In the genomic region with DNA sequence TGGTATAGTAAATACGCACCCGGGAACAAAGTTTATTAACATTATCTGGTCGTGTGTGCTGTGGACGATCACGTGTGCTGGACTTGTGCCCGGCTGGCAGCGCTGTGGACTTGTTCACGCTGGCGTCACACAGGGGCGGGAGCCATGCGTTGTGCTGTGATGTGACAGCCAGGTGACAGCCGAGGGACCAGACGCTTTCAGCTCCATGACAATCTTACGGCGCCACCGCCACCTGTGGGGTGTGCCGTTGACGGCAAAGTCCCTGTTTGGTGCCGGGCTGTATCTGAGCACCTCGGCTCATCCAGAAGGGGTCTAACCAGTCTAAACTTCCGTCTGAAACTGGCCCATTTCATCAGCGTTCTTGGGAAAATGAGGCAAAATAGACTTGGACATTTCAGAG, we compare ENCODE assay signal across 11 cellular contexts. TPM values are rescaled to one million over a fixed set of nuclear protein-coding genes. Genes with fewer than 3 reads are reported as not detected.
A peak's percentile ranks its signal among the peaks of the same experiment; 100 is the strongest.
DNase-seq lines count a peak whose midpoint lies in the region; ATAC-seq and TF ChIP-seq lines count a peak whose summit lies in the region.
"Had no signal": no experiment of that assay in that cellular context is flagged by ENCODE, and none has a peak within 500 bp of the region (broad histone marks: within the 10 kb centered on the region; RNA-seq: fewer than 3 reads in every experiment).

No MANE protein-coding gene starts in this region.

- peak overlapping the region in 2 of 5 experiments; percentile 33 to 54 for H3K4me3 Mint-ChIP-seq in brain
- H3K4me3 Mint-ChIP-seq: naive thymus-derived CD8-positive, alpha-beta T cell had no signal

- TF ChIP-seq POLR2A in erythroblast (IDR thresholded peaks at IDR 0.05; ENCODE audit: low read length) (no peak), GM18505 (IDR thresholded peaks at IDR 0.05; ENCODE audit: borderline replicate concordance, extremely low read depth, insufficient read depth, insufficient read length) (no peak)

- H3K36me3 ChIP-seq in liver (ENCODE audit: control insufficient read depth in 4 of 4, insufficient read depth in 3 of 4, low read depth in 1 of 4, low read length in 3 of 4), result no peaks in the 10 kb centered on the region

- H3K9me3 Mint-ChIP-seq in brain, result peaks cover 0 to 4% (median 0%) of the 10 kb centered on the region in 5 experiments
- H3K9me3 Mint-ChIP-seq: naive thymus-derived CD8-positive, alpha-beta T cell had no signal

- peaks cover 0 to 10% (median 6%) of the 10 kb centered on the region in 4 donors for H3K4me1 ChIP-seq in liver (ENCODE audit: control insufficient read depth in 4 of 4, insufficient read depth in 4 of 4, low read length in 3 of 4)

- H3K36me3 Mint-ChIP-seq in brain, result no peaks in the 10 kb centered on the region
- H3K36me3 Mint-ChIP-seq: naive thymus-derived CD8-positive, alpha-beta T cell had no signal

- TF ChIP-seq RAD21 in liver (IDR thresholded peaks at IDR 0.05), result peak; percentile 31 to 45

- 38% methylated on average over 22 of the region's 22 CpGs for WGBS in liver

- H3K27ac ChIP-seq in liver (ENCODE audit: low read depth in 1 of 2, low read length in 2 of 2) (peak overlapping the region; percentile 49 to 58), substantia nigra (ENCODE audit: low read depth, low read length, poor library complexity, severe bottlenecking) (peak overlapping the region; percentile 98)

- no peaks in the 10 kb centered on the region for H3K27me3 Mint-ChIP-seq in brain

- no peak for TF ChIP-seq CTCF in brain (conservative IDR thresholded peaks at IDR 0.05)
- TF ChIP-seq CTCF in liver (IDR thresholded peaks at IDR 0.05; ENCODE audit: low read depth, low read length, missing input control), result peak; percentile 6

- H3K9ac ChIP-seq in liver (ENCODE audit: low read depth in 1 of 2, low read length in 2 of 2), result peak overlapping the region in 1 of 2 donors; percentile 33

- DNase-seq in NCI-H1105 treated with DMSO at 0.1 percent for 48 hours (lab: John Stamatoyannopoulos, UW) (peak; percentile 81), substantia nigra (lab: John Stamatoyannopoulos, UW) (peak in 47 of 49 donors; percentile 24 to 89 (median 66)), kidney glomerular epithelial cell (lab: John Stamatoyannopoulos, UW) (no peak), erythroblast (lab: John Stamatoyannopoulos, UW) (no peak)
- DNase-seq: activated CD4-positive, alpha-beta T cell treated with anti-CD3 and anti-CD28 coated beads for 48 hours; Kasumi-1 had no signal

- H3K27me3 ChIP-seq in liver (ENCODE audit: control insufficient read depth in 4 of 4, insufficient read depth in 4 of 4, low read length in 3 of 4), result no peaks in the 10 kb centered on the region

- peaks cover 62% of the 10 kb centered on the region for H3K4me1 Mint-ChIP-seq in brain

- H3K27ac Mint-ChIP-seq in brain, result peak overlapping the region in 4 of 5 experiments; percentile 14 to 91 (median 74)

- no peaks in the 10 kb centered on the region for H3K9me3 ChIP-seq in liver (ENCODE audit: control insufficient read depth in 4 of 4, low read length in 3 of 4)

- ATAC-seq in HG03520 (IDR thresholded peaks at IDR 0.05; ENCODE audit: unreplicated experiment) (no peak), GM18505 (IDR thresholded peaks at IDR 0.05; ENCODE audit: unreplicated experiment) (no peak)
- ATAC-seq: naive thymus-derived CD8-positive, alpha-beta T cell had no signal

- no peak overlapping the region for H3K4me3 ChIP-seq in liver (ENCODE audit: low read depth in 1 of 3, low read length in 3 of 3)

TF ChIP-seq in liver, 16 proteins besides CTCF, POLR2A, EP300 and RAD21:
- TF ChIP-seq EGR1 (IDR thresholded peaks at IDR 0.05; ENCODE audit: low read depth in 2 of 2), result no peak
- peak; percentile 24 to 84 for TF ChIP-seq RXRA (IDR thresholded peaks at IDR 0.05)
- no peak for TF ChIP-seq HNF4G (IDR thresholded peaks at IDR 0.05)
- no peak for TF ChIP-seq TAF1 (conservative IDR thresholded peaks at IDR 0.05)
- peak; percentile 64 to 84 for TF ChIP-seq HNF4A (conservative IDR thresholded peaks at IDR 0.05)
- peak; percentile 13 for TF ChIP-seq SP1 (IDR thresholded peaks at IDR 0.05)
- no peak for TF ChIP-seq GABPA (IDR thresholded peaks at IDR 0.05 in 1 of 2, conservative IDR thresholded peaks at IDR 0.05 in 1 of 2)
- TF ChIP-seq JUND (IDR thresholded peaks at IDR 0.05), result peak in 1 of 2 donors; percentile 41
- TF ChIP-seq, protein P1, sequence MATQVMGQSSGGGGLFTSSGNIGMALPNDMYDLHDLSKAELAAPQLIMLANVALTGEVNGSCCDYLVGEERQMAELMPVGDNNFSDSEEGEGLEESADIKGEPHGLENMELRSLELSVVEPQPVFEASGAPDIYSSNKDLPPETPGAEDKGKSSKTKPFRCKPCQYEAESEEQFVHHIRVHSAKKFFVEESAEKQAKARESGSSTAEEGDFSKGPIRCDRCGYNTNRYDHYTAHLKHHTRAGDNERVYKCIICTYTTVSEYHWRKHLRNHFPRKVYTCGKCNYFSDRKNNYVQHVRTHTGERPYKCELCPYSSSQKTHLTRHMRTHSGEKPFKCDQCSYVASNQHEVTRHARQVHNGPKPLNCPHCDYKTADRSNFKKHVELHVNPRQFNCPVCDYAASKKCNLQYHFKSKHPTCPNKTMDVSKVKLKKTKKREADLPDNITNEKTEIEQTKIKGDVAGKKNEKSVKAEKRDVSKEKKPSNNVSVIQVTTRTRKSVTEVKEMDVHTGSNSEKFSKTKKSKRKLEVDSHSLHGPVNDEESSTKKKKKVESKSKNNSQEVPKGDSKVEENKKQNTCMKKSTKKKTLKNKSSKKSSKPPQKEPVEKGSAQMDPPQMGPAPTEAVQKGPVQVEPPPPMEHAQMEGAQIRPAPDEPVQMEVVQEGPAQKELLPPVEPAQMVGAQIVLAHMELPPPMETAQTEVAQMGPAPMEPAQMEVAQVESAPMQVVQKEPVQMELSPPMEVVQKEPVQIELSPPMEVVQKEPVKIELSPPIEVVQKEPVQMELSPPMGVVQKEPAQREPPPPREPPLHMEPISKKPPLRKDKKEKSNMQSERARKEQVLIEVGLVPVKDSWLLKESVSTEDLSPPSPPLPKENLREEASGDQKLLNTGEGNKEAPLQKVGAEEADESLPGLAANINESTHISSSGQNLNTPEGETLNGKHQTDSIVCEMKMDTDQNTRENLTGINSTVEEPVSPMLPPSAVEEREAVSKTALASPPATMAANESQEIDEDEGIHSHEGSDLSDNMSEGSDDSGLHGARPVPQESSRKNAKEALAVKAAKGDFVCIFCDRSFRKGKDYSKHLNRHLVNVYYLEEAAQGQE (IDR thresholded peaks at IDR 0.05), result no peak
- no peak for TF ChIP-seq NR2F2 (IDR thresholded peaks at IDR 0.05)
- TF ChIP-seq, protein P2, sequence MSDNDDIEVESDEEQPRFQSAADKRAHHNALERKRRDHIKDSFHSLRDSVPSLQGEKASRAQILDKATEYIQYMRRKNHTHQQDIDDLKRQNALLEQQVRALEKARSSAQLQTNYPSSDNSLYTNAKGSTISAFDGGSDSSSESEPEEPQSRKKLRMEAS (IDR thresholded peaks at IDR 0.05), result peak; percentile 65
- TF ChIP-seq YY1 (IDR thresholded peaks at IDR 0.05), result peak; percentile 53
- peak; percentile 77 for TF ChIP-seq FOXA2 (IDR thresholded peaks at IDR 0.05)
- TF ChIP-seq FOXA1 (IDR thresholded peaks at IDR 0.05), result peak; percentile 52
- no peak for TF ChIP-seq ZBTB33 (IDR thresholded peaks at IDR 0.05)
- TF ChIP-seq, protein P3, sequence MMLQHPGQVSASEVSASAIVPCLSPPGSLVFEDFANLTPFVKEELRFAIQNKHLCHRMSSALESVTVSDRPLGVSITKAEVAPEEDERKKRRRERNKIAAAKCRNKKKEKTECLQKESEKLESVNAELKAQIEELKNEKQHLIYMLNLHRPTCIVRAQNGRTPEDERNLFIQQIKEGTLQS (IDR thresholded peaks at IDR 0.05), result no peak

RNA-seq across cellular contexts. Expression of gene DLL1, which starts 25.2 kb away (rescaled TPM):
- 22.0 TPM for polyA plus RNA-seq in brain (ENCODE audit: insufficient read depth, low read depth, low replicate concordance)
- total RNA-seq in liver, result 1 to 10 TPM; 1.8 to 2.3 TPM
- 1 to 10 TPM; 1.0 to 1.5 TPM for polyA plus RNA-seq in liver

RNA-seq across cellular contexts. Expression of gene FAM120B, which starts 40.9 kb away (rescaled TPM):
- polyA plus RNA-seq in brain (ENCODE audit: insufficient read depth, low read depth, low replicate concordance) (22.2 TPM), liver (1 to 10 TPM; 6.0 to 7.7 TPM)
- 10 to 100 TPM; 10.5 to 11.1 TPM for total RNA-seq in liver

Comparison
In these comparisons a context has a peak if more than half of its experiments do, and no peak if none do; other contexts are left out.
1. DNase-seq: peak in NCI-H1105 treated with DMSO at 0.1 percent for 48 hours (single experiment) and substantia nigra (47 of 49); none in kidney glomerular epithelial cell (single experiment) and erythroblast (0 of 2).